Comparison of ENCODE assay signal across 1 cellular context in genomic region chr1:15538750-15539149, GRCh38.
TF ChIP-seq lines count a peak whose summit lies in the region.

No MANE protein-coding gene starts in this region.

TF ChIP-seq in WTC11, 78 proteins besides CTCF, POLR2A, EP300 and RAD21 (continued from another document):
- TF ChIP-seq FOXP4 (CRISPR knock-in tag; IDR thresholded peaks at IDR 0.05) (no peak), PRDM15 (CRISPR knock-in tag; IDR thresholded peaks at IDR 0.05) (no peak), ZNF317 (CRISPR knock-in tag; IDR thresholded peaks at IDR 0.05; ENCODE audit: borderline replicate concordance, low read depth) (no peak), PRRX2 (CRISPR knock-in tag; IDR thresholded peaks at IDR 0.05) (no peak)
